8 cellular contexts compared by ENCODE assay signal in genomic region chr7:47435889-47436312, GRCh38.
DNase-seq lines count a peak whose midpoint lies in the region; ATAC-seq and TF ChIP-seq lines count a peak whose summit lies in the region.

No MANE protein-coding gene starts in this region.

- H3K9me3 ChIP-seq in heart right ventricle: no peaks in the 10 kb centered on the region
- no peaks in the 10 kb centered on the region for H3K9me3 ChIP-seq in sigmoid colon

- H3K27me3 ChIP-seq in heart right ventricle: no peaks in the 10 kb centered on the region
- H3K27me3 ChIP-seq in sigmoid colon: no peaks in the 10 kb centered on the region

- H3K36me3 ChIP-seq in heart right ventricle: peaks cover 0 to 85% (median 6%) of the 10 kb centered on the region in 9 donors
- peaks cover 0 to 13% (median 3%) of the 10 kb centered on the region in 4 donors for H3K36me3 ChIP-seq in sigmoid colon

- H3K27me3 Mint-ChIP-seq in activated naive CD4-positive, alpha-beta T cell treated with anti-CD3 and anti-CD28 coated beads, Interleukin-2, amount 10 ng/mL, durations not matched to agents 7 days and 5 days: peaks cover 4% of the 10 kb centered on the region

- no peak overlapping the region for H3K27ac Mint-ChIP-seq in activated naive CD4-positive, alpha-beta T cell treated with anti-CD3 and anti-CD28 coated beads, Interleukin-2, amount 10 ng/mL, durations not matched to agents 7 days and 5 days

- H3K4me1 ChIP-seq in heart right ventricle (peaks cover 0 to 10% (median 0%) of the 10 kb centered on the region in 9 donors), sigmoid colon (peaks cover 0 to 8% (median 5%) of the 10 kb centered on the region in 4 donors)

- TF ChIP-seq POLR2A in sigmoid colon (IDR thresholded peaks at IDR 0.05): no peak

- CTCF ChIA-PET in activated naive CD4-positive, alpha-beta T cell treated with anti-CD3 and anti-CD28 coated beads, Interleukin-2, amount 10 ng/mL, durations not matched to agents 7 days and 5 days (lab: Charles Lee): no interaction called here

- TF ChIP-seq CTCF in VCaP (conservative IDR thresholded peaks at IDR 0.05) (peak; percentile 94), heart right ventricle (IDR thresholded peaks at IDR 0.05) (peak; percentile 46 to 87 (median 78)), sigmoid colon (IDR thresholded peaks at IDR 0.05) (peak; percentile 57 to 85 (median 80))

- no peaks in the 10 kb centered on the region for H3K36me3 Mint-ChIP-seq in activated naive CD4-positive, alpha-beta T cell treated with anti-CD3 and anti-CD28 coated beads, Interleukin-2, amount 10 ng/mL, durations not matched to agents 7 days and 5 days

- ATAC-seq in heart right ventricle: peak; percentile 74 to 91 (median 88)
- no peak for ATAC-seq in HG02885 (IDR thresholded peaks at IDR 0.05; ENCODE audit: poor library complexity, unreplicated experiment)
- ATAC-seq in HG02798 (IDR thresholded peaks at IDR 0.05; ENCODE audit: poor library complexity, unreplicated experiment): no peak

- H3K9me3 Mint-ChIP-seq in activated naive CD4-positive, alpha-beta T cell treated with anti-CD3 and anti-CD28 coated beads, Interleukin-2, amount 10 ng/mL, durations not matched to agents 7 days and 5 days: no peaks in the 10 kb centered on the region

- DNase-seq in DMS114 treated with DMSO at 0.1 percent for 48 hours (lab: John Stamatoyannopoulos, UW; ENCODE audit: unreplicated experiment) (peak; percentile 74), HUDEP-2 (lab: John Stamatoyannopoulos, UW; ENCODE audit: unreplicated experiment in 76 of 76) (peak in 56 of 76 experiments; percentile 2 to 69 (median 31)), heart right ventricle (peak; percentile 68 to 74), sigmoid colon (peak; percentile 87)
- DNase-seq in activated naive CD4-positive, alpha-beta T cell treated with anti-CD3 and anti-CD28 coated beads, Interleukin-2, amount 10 ng/mL, durations not matched to agents 7 days and 5 days: no peak

- no peak overlapping the region for H3K4me3 ChIP-seq in heart right ventricle
- H3K4me3 ChIP-seq in sigmoid colon: no peak overlapping the region

- no peak overlapping the region for H3K4me3 Mint-ChIP-seq in activated naive CD4-positive, alpha-beta T cell treated with anti-CD3 and anti-CD28 coated beads, Interleukin-2, amount 10 ng/mL, durations not matched to agents 7 days and 5 days

- H3K4me1 Mint-ChIP-seq in activated naive CD4-positive, alpha-beta T cell treated with anti-CD3 and anti-CD28 coated beads, Interleukin-2, amount 10 ng/mL, durations not matched to agents 7 days and 5 days: no peaks in the 10 kb centered on the region

- H3K27ac ChIP-seq in VCaP (no peak overlapping the region), heart right ventricle (no peak overlapping the region), sigmoid colon (no peak overlapping the region)

- no peak for TF ChIP-seq EP300 in sigmoid colon (IDR thresholded peaks at IDR 0.05)

- WGBS in heart right ventricle, 2 donors: 8 to 10% methylated on average over 5 of the region's 5 CpGs
- 13 to 41% methylated on average over 5 of the region's 5 CpGs for WGBS in sigmoid colon, 2 donors

- intact Hi-C loops in heart right ventricle (cut with DNase I) (loop anchor here in 9 of 10 donors (1.0 to 10.0 kb wide), 7 partner anchors 139 to 386 kb away; no protein-coding TSS in a partner anchor), sigmoid colon (cut with DNase I) (loop anchor here (1.0 to 10.0 kb wide), 3 partner anchors 139 to 383 kb away; no protein-coding TSS in a partner anchor)

Comparison
In these comparisons a context has a peak if more than half of its experiments do, and no peak if none do; other contexts are left out.
1. ATAC-seq: peak in heart right ventricle (8 of 8); none in HG02885 (single experiment) and HG02798 (single experiment).
2. Peak in every context shown above with its lines, with median percentiles within 50 percentile points of each other: CTCF ChIP-seq.